ENCODE assay signal across 11 cellular contexts in the genomic region with DNA sequence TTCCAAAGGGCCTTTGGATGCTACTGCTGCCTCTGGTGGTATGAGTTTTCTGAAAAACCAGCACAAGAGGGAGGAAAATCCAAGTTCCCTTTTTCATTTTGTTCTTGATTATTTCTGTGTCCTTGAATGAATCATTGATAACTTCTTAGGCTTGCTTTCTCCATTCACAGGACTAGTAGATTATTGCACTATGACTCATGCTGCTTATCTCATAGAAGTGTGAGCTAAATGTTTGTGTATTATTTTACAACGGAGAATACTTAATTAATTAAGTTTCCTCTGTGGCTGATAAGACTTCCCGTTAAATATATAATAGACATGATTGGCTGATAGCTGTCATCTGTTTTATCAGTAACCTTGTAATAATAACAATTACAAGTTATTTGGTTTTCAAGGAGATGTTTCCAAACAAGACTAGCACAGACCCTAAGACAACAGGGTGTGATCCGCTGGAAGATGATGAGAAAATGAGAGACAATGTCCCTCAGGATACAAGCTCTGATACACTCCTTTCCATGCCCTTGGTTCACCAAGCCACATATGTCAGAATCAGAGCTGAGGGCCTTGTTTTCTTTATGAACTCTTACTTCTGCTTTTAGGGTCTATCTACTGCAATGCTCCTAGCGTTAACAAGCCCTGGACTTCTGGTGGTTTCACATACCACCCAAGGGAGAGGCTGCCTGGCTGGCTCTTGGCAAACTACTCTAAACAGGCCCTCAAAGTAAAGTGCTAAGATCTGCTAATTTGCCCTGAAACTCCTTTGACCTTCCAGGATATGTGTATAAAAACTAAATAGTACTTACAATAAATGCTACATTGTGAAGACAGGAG.
A peak's percentile ranks its signal among the peaks of the same experiment; 100 is the strongest.
DNase-seq lines count a peak whose midpoint lies in the region; ATAC-seq and TF ChIP-seq lines count a peak whose summit lies in the region.
"Had no signal": no experiment of that assay in that cellular context is flagged by ENCODE, and none has a peak within 500 bp of the region (broad histone marks: within the 10 kb centered on the region; RNA-seq: fewer than 3 reads in every experiment).

No MANE protein-coding gene starts in this region.

- H3K9me3 Mint-ChIP-seq in chondrocyte (ENCODE audit: low read depth) = no peaks in the 10 kb centered on the region
- H3K9me3 Mint-ChIP-seq in stimulated activated naive B cell treated with anti-CD40 and anti-IgM and Interleukin-4, amounts not matched to agents 10 μg/mL and 1 μg/mL and 100 μg/mL, for 72 hours = no peaks in the 10 kb centered on the region

- peak; percentile 16 for TF ChIP-seq CTCF in chondrocyte (IDR thresholded peaks at IDR 0.05)

- H3K27me3 Mint-ChIP-seq in chondrocyte (ENCODE audit: low read depth) = no peaks in the 10 kb centered on the region
- no peaks in the 10 kb centered on the region for H3K27me3 Mint-ChIP-seq in stimulated activated naive B cell treated with anti-CD40 and anti-IgM and Interleukin-4, amounts not matched to agents 10 μg/mL and 1 μg/mL and 100 μg/mL, for 72 hours

- H3K27ac Mint-ChIP-seq in chondrocyte (ENCODE audit: unreplicated experiment) = no peak overlapping the region
- H3K27ac Mint-ChIP-seq in stimulated activated naive B cell treated with anti-CD40 and anti-IgM and Interleukin-4, amounts not matched to agents 10 μg/mL and 1 μg/mL and 100 μg/mL, for 72 hours = no peak overlapping the region
- H3K27ac Mint-ChIP-seq: activated CD8-positive, alpha-beta T cell treated with anti-CD3 and anti-CD28 coated beads, Interleukin-2, amount 10 ng/mL, durations not matched to agents 7 days and 5 days had no signal

- H3K4me3 Mint-ChIP-seq in chondrocyte (ENCODE audit: unreplicated experiment) = no peak overlapping the region
- no peak overlapping the region for H3K4me3 Mint-ChIP-seq in stimulated activated naive B cell treated with anti-CD40 and anti-IgM and Interleukin-4, amounts not matched to agents 10 μg/mL and 1 μg/mL and 100 μg/mL, for 72 hours
- H3K4me3 Mint-ChIP-seq: activated CD8-positive, alpha-beta T cell treated with anti-CD3 and anti-CD28 coated beads, Interleukin-2, amount 10 ng/mL, durations not matched to agents 7 days and 5 days had no signal

- DNase-seq in NOMO-1 (lab: John Stamatoyannopoulos, UW; ENCODE audit: unreplicated experiment in 2 of 2) (peak; percentile 2 to 36), NOMO-1 treated with dmso at 0.1 percent for 144 hours (lab: John Stamatoyannopoulos, UW; ENCODE audit: unreplicated experiment) (no peak), chondrocyte (ENCODE audit: low spot score) (no peak), iris pigment epithelial cell (ENCODE audit: low read depth) (peak; percentile 16), NCI-H1694 (lab: John Stamatoyannopoulos, UW) (no peak)
- peak; percentile 2 for DNase-seq in stimulated activated naive B cell treated with anti-CD40 and anti-IgM and Interleukin-4, amounts not matched to agents 10 μg/mL and 1 μg/mL and 100 μg/mL, for 72 hours
- DNase-seq in activated naive CD4-positive, alpha-beta T cell treated with anti-CD3 and anti-CD28 coated beads, Interleukin-2, amount 50 U/mL, for 16 hours = no peak
- no peak for DNase-seq in stimulated activated CD4-positive, alpha-beta T cell treated with anti-CD3 and anti-CD28 coated beads, Interleukin-12 subunit alpha, Interleukin-12 subunit beta, amount 100 ng/mL, for 4 hours
- DNase-seq: activated CD8-positive, alpha-beta T cell treated with anti-CD3 and anti-CD28 coated beads, Interleukin-2, amount 10 ng/mL, durations not matched to agents 7 days and 5 days; erythroblast; Karpas-422 had no signal

- peak; percentile 59 to 77 for ATAC-seq in stimulated activated naive B cell treated with anti-CD40 and anti-IgM and Interleukin-4, amounts not matched to agents 10 μg/mL and 1 μg/mL and 100 μg/mL, for 72 hours (replicated peaks)
- ATAC-seq: activated CD8-positive, alpha-beta T cell treated with anti-CD3 and anti-CD28 coated beads, Interleukin-2, amount 10 ng/mL, durations not matched to agents 7 days and 5 days had no signal

- peaks cover 4% of the 10 kb centered on the region for H3K4me1 Mint-ChIP-seq in chondrocyte (ENCODE audit: low read depth)
- H3K4me1 Mint-ChIP-seq in stimulated activated naive B cell treated with anti-CD40 and anti-IgM and Interleukin-4, amounts not matched to agents 10 μg/mL and 1 μg/mL and 100 μg/mL, for 72 hours = peaks cover 0 to 1% of the 10 kb centered on the region in 2 donors

- no peaks in the 10 kb centered on the region for H3K36me3 Mint-ChIP-seq in chondrocyte (ENCODE audit: low read depth)
- no peaks in the 10 kb centered on the region for H3K36me3 Mint-ChIP-seq in stimulated activated naive B cell treated with anti-CD40 and anti-IgM and Interleukin-4, amounts not matched to agents 10 μg/mL and 1 μg/mL and 100 μg/mL, for 72 hours

Comparison
In these comparisons a context has a peak if more than half of its experiments do, and no peak if none do; other contexts are left out.
1. DNase-seq: peak in NOMO-1 (2 of 2), iris pigment epithelial cell (single experiment) and stimulated activated naive B cell treated with anti-CD40 and anti-IgM and Interleukin-4, amounts not matched to agents 10 μg/mL and 1 μg/mL and 100 μg/mL, for 72 hours (single experiment); none in NOMO-1 treated with dmso at 0.1 percent for 144 hours (single experiment), chondrocyte (single experiment), activated naive CD4-positive, alpha-beta T cell treated with anti-CD3 and anti-CD28 coated beads, Interleukin-2, amount 50 U/mL, for 16 hours (single experiment), NCI-H1694 (single experiment) and stimulated activated CD4-positive, alpha-beta T cell treated with anti-CD3 and anti-CD28 coated beads, Interleukin-12 subunit alpha, Interleukin-12 subunit beta, amount 100 ng/mL, for 4 hours (single experiment).